ENCODE assay signal across 17 cellular contexts in the genomic region with DNA sequence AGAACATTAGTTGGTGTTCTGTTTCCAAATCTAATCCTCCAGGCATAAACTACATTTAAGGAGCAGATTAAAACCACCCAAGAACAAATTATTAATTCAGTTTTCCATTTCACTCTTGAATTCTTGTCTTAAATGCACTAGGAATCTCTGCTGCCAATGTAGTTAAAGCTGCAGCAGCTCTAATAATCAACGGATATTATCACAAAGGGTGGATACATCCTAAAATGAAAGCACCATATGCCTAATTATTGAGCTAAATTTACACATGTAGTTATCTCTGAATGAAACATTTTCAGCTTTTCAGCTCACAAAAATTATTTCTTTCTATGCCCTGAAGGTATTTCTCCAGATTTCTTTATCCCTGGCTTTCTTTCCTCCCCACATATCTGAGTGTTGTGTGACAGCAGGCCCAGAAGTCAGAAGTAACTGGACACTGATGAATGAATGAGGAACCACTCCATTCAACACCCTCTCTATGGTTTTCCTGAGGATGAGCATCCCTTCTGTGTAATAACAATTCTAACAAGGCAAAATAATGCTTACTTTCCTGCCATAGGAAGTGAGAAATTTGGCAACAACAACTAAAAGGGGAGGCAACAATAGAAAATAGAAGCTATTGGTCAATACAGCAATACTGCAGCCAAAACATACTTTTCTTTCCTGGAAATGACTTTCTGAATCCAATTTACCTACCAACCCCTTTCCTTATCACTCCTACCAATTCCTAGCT. TPM values are rescaled to one million over a fixed set of nuclear protein-coding genes. Genes with fewer than 3 reads are reported as not detected.
DNase-seq lines count a peak whose midpoint lies in the region; ATAC-seq and TF ChIP-seq lines count a peak whose summit lies in the region.
"Had no signal": no experiment of that assay in that cellular context is flagged by ENCODE, and none has a peak within 500 bp of the region (broad histone marks: within the 10 kb centered on the region; RNA-seq: fewer than 3 reads in every experiment).

No MANE protein-coding gene starts in this region.

- TF ChIP-seq POLR2A in gastroesophageal sphincter (IDR thresholded peaks at IDR 0.05) = no peak

- ATAC-seq in gastroesophageal sphincter = peak; percentile 33
- ATAC-seq in HG02642 (IDR thresholded peaks at IDR 0.05; ENCODE audit: poor library complexity, unreplicated experiment) = no peak
- ATAC-seq in HG03095 (IDR thresholded peaks at IDR 0.05; ENCODE audit: unreplicated experiment) = no peak
- no peak for ATAC-seq in GM18868 (IDR thresholded peaks at IDR 0.05; ENCODE audit: unreplicated experiment)
- ATAC-seq: esophagus mucosa had no signal

- 13 to 60% methylated on average over 1 of the region's 1 CpG for WGBS in gastroesophageal sphincter (ENCODE audit: low coverage in 1 of 2), 2 donors

- peaks cover 14% of the 10 kb centered on the region for H3K27me3 Mint-ChIP-seq in osteocyte (ENCODE audit: unreplicated experiment)

- H3K27ac ChIP-seq in gastroesophageal sphincter (peak overlapping the region in 3 of 4 donors; percentile 1 to 49 (median 33)), neutrophil (peak overlapping the region; percentile 43)
- H3K27ac ChIP-seq: hepatocyte, thoracic aorta, VCaP had no signal

- H3K4me1 ChIP-seq in gastroesophageal sphincter (peaks cover 0 to 83% (median 7%) of the 10 kb centered on the region in 3 donors), neutrophil (ENCODE audit: control insufficient read depth in 1 of 2, insufficient read depth in 1 of 2, low read depth in 1 of 2, low read length in 1 of 2) (peaks cover 16 to 18% of the 10 kb centered on the region in 2 experiments)

- peaks cover 0 to 3% of the 10 kb centered on the region in 2 donors for H3K36me3 ChIP-seq in gastroesophageal sphincter
- H3K36me3 ChIP-seq in neutrophil = no peaks in the 10 kb centered on the region
- H3K36me3 ChIP-seq: thoracic aorta had no signal

- H3K27me3 ChIP-seq in gastroesophageal sphincter = no peaks in the 10 kb centered on the region
- no peaks in the 10 kb centered on the region for H3K27me3 ChIP-seq in neutrophil
- H3K27me3 ChIP-seq: BE2C, hepatocyte had no signal

- no peaks in the 10 kb centered on the region for H3K9me3 Mint-ChIP-seq in osteocyte (ENCODE audit: unreplicated experiment)

- no peak overlapping the region for H3K27ac Mint-ChIP-seq in osteocyte (ENCODE audit: unreplicated experiment)

- H3K4me3 ChIP-seq in gastroesophageal sphincter (no peak overlapping the region), neutrophil (ENCODE audit: low read depth in 1 of 2, low read length in 1 of 2) (no peak overlapping the region)
- H3K4me3 ChIP-seq: hepatocyte, thoracic aorta had no signal

- no peaks in the 10 kb centered on the region for H3K36me3 Mint-ChIP-seq in osteocyte (ENCODE audit: unreplicated experiment)

- TF ChIP-seq CTCF in gastroesophageal sphincter (IDR thresholded peaks at IDR 0.05) (no peak), neutrophil (IDR thresholded peaks at IDR 0.05) (no peak), osteocyte (IDR thresholded peaks at IDR 0.05) (no peak)

- no peak for TF ChIP-seq EP300 in gastroesophageal sphincter (IDR thresholded peaks at IDR 0.05)

- DNase-seq in GM03348 (ENCODE audit: low spot score) (peak; percentile 9), OCI-M1 (lab: John Stamatoyannopoulos, UW) (peak; percentile 38), osteocyte (ENCODE audit: extremely low spot score, unreplicated experiment) (no peak)
- DNase-seq: BE2C; cortex of kidney; NCI-H1417 treated with DMSO at 0.1 percent for 48 hours; retina; stimulated activated CD4-positive, alpha-beta T cell treated with anti-CD3 and anti-CD28 coated beads, Interleukin-2, amount 100 ng/mL, for 24 hours had no signal

- H3K9me3 ChIP-seq in gastroesophageal sphincter = no peaks in the 10 kb centered on the region
- no peaks in the 10 kb centered on the region for H3K9me3 ChIP-seq in neutrophil
- H3K9me3 ChIP-seq: BE2C, thoracic aorta had no signal

- no peaks in the 10 kb centered on the region for H3K4me1 Mint-ChIP-seq in osteocyte (ENCODE audit: unreplicated experiment)

- H3K4me3 Mint-ChIP-seq in osteocyte (ENCODE audit: unreplicated experiment) = no peak overlapping the region

RNA-seq across cellular contexts. Expression of a gene that starts 14.9 kb away (rescaled TPM):
- total RNA-seq in gastroesophageal sphincter (100 to 1,000 TPM in 2 of 4 donors, 10 to 100 TPM in 2; 73.3 to 177 (median 110) TPM), osteocyte (6.8 and 7.0 TPM in 2 replicates)
